In the genomic region with DNA sequence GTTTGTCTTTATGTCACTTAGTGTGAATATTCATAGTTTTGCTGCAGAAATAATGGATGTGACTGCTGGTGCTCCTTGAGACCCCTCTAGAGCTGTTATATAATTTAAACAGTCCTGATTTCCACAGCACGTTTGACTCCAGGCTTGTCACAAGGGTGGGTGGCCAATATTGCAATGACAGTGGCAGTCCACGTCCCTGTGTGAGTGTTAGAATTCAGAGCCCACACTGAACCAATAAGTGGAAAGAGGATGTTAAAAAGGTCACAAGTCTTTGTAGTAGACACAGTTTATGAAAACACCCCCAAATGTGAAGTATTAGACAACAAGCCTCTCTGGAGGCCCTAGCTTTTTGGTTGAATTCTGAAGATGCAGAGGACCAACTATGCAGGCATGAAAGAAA, we compare ENCODE assay signal across 1 cellular context.
TF ChIP-seq lines count a peak whose summit lies in the region.

No MANE protein-coding gene starts in this region.

TF ChIP-seq in GM12878, 131 proteins besides CTCF, POLR2A, EP300 and RAD21:
- TF ChIP-seq, protein P1, sequence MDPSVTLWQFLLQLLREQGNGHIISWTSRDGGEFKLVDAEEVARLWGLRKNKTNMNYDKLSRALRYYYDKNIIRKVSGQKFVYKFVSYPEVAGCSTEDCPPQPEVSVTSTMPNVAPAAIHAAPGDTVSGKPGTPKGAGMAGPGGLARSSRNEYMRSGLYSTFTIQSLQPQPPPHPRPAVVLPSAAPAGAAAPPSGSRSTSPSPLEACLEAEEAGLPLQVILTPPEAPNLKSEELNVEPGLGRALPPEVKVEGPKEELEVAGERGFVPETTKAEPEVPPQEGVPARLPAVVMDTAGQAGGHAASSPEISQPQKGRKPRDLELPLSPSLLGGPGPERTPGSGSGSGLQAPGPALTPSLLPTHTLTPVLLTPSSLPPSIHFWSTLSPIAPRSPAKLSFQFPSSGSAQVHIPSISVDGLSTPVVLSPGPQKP (IDR thresholded peaks at IDR 0.05; ENCODE audit: low read depth, low read length): no peak
- no peak for TF ChIP-seq RUNX3 (IDR thresholded peaks at IDR 0.05; ENCODE audit: low read length)
- TF ChIP-seq TARDBP (IDR thresholded peaks at IDR 0.05; ENCODE audit: borderline replicate concordance): no peak
- no peak for TF ChIP-seq WRNIP1 (IDR thresholded peaks at IDR 0.05; ENCODE audit: borderline replicate concordance, low read depth, low read length)
